ENCODE assay signal across 18 cellular contexts in genomic region chr20:47008842-47009518, GRCh38.
DNase-seq lines count a peak whose midpoint lies in the region; ATAC-seq, FAIRE-seq and TF ChIP-seq lines count a peak whose summit lies in the region.
"Had no signal": no experiment of that assay in that cellular context is flagged by ENCODE, and none has a peak within 500 bp of the region (broad histone marks: within the 10 kb centered on the region; RNA-seq: fewer than 3 reads in every experiment).

No MANE protein-coding gene starts in this region.

- TF ChIP-seq CTCF in A549 (IDR thresholded peaks at IDR 0.05) = no peak
- no peak for TF ChIP-seq CTCF in MM.1S (IDR thresholded peaks at IDR 0.05; ENCODE audit: low read length)
- TF ChIP-seq CTCF in bronchial epithelial cell (IDR thresholded peaks at IDR 0.05; ENCODE audit: insufficient read depth, low read length, severe bottlenecking) = no peak

- H4K20me1 ChIP-seq in MM.1S (ENCODE audit: insufficient read depth, low read length) = no peaks in the 10 kb centered on the region

- ATAC-seq in A549 (no peak), HG02763 (IDR thresholded peaks at IDR 0.05; ENCODE audit: unreplicated experiment) (no peak), GM21619 (IDR thresholded peaks at IDR 0.05; ENCODE audit: unreplicated experiment) (no peak)
- ATAC-seq: naive thymus-derived CD8-positive, alpha-beta T cell; stimulated activated naive B cell treated with anti-CD40 and anti-IgM and Interleukin-4, amounts not matched to agents 10 μg/mL and 1 μg/mL and 100 μg/mL, for 72 hours had no signal

- 47% methylated on average over 7 of the region's 7 CpGs for WGBS in A549 (ENCODE audit: missing lambda C conversion rate)

- H3K9me2 ChIP-seq in MM.1S (replicated peaks; ENCODE audit: insufficient read depth, low read length) = no peaks in the 10 kb centered on the region

- FAIRE-seq in A549 (lab: Jason Lieb, UNC) = no peak
- FAIRE-seq in bronchial epithelial cell (lab: Jason Lieb, UNC) = peak; percentile 90
- FAIRE-seq: astrocyte, GM12891, RCC 7860 had no signal

- H3K27ac ChIP-seq in A549 (no peak overlapping the region), MM.1S (ENCODE audit: low read length) (no peak overlapping the region)
- H3K27ac ChIP-seq: sigmoid colon, thoracic aorta had no signal

- CTCF ChIA-PET in A549 (lab: Yijun Ruan, JAX) = no interaction called here

- H3K27me3 ChIP-seq in MM.1S (replicated peaks; ENCODE audit: insufficient read depth, low read length) = no peaks in the 10 kb centered on the region
- no peaks in the 10 kb centered on the region for H3K27me3 ChIP-seq in bronchial epithelial cell (ENCODE audit: control insufficient read depth, insufficient read depth, low read length)
- H3K27me3 ChIP-seq: sigmoid colon had no signal

- no peak overlapping the region for H3K9ac ChIP-seq in MM.1S (ENCODE audit: low read length)

- POLR2A ChIA-PET in A549 (lab: Yijun Ruan, JAX) = interaction anchor here (0.6 kb wide), 1 partner anchor 115 kb away, joined by 4 read pairs; no protein-coding TSS in a partner anchor

- H3K4me1 ChIP-seq in A549 = peaks cover 5% of the 10 kb centered on the region; the same call in 1 of the 3 replicates
- H3K4me1 ChIP-seq in MM.1S (ENCODE audit: low read length) = no peaks in the 10 kb centered on the region
- H3K4me1 ChIP-seq: sigmoid colon had no signal

- no peak overlapping the region for H3K4me3 ChIP-seq in A549
- H3K4me3 ChIP-seq in MM.1S (ENCODE audit: low read length) = no peak overlapping the region
- H3K4me3 ChIP-seq in bronchial epithelial cell (ENCODE audit: low read depth, low read length) = no peak overlapping the region
- H3K4me3 ChIP-seq: sigmoid colon, thoracic aorta had no signal

- DNase-seq in A549 (ENCODE audit: low read depth in 1 of 2, low spot score in 1 of 2) (peak in 1 of 2 experiments; percentile 58), MM.1S (peak; percentile 1), NCI-H510A treated with DMSO at 0.1 percent for 48 hours (lab: John Stamatoyannopoulos, UW) (peak; percentile 73), bronchial epithelial cell (ENCODE audit: low read depth) (peak; percentile 85), cerebellar nuclear complex (lab: John Stamatoyannopoulos, UW) (no peak), activated gamma-delta T cell treated with Interleukin-2 at 50 U/mL for 16 hours (no peak)
- DNase-seq: activated CD4-positive, alpha-beta T cell treated with anti-CD3 and anti-CD28 coated beads for 1 hour; effector CD4-positive, alpha-beta T cell; naive thymus-derived CD8-positive, alpha-beta T cell; sigmoid colon; stimulated activated naive B cell treated with anti-CD40 and anti-IgM and Interleukin-4, amounts not matched to agents 10 μg/mL and 1 μg/mL and 100 μg/mL, for 72 hours; T1000 had no signal

- no peak overlapping the region for H2AFZ ChIP-seq in MM.1S (ENCODE audit: low read length)

- TF ChIP-seq POLR2A in A549 (IDR thresholded peaks at IDR 0.05; ENCODE audit: low read length) = no peak

- H3K9me3 ChIP-seq in A549 (no peaks in the 10 kb centered on the region; the same call in 2 of the 3 replicates), MM.1S (replicated peaks; ENCODE audit: insufficient read depth, low read length) (no peaks in the 10 kb centered on the region)
- H3K9me3 ChIP-seq: sigmoid colon, thoracic aorta had no signal

- no peaks in the 10 kb centered on the region for H3F3A ChIP-seq in MM.1S (ENCODE audit: insufficient read depth, low read length)

- no peak for TF ChIP-seq RAD21 in A549 (conservative IDR thresholded peaks at IDR 0.05 in 1 of 2, IDR thresholded peaks at IDR 0.05 in 1 of 2)

- H3K79me2 ChIP-seq in MM.1S (ENCODE audit: low read length) = no peaks in the 10 kb centered on the region

- no peak for TF ChIP-seq EP300 in A549 (IDR thresholded peaks at IDR 0.05)

- H3K4me2 ChIP-seq in A549 (peak overlapping the region; percentile 26; the same call in 2 of the 3 replicates), MM.1S (ENCODE audit: low read depth, low read length) (no peak overlapping the region)

- H3K36me3 ChIP-seq in MM.1S (replicated peaks; ENCODE audit: insufficient read depth, low read length) (no peaks in the 10 kb centered on the region), bronchial epithelial cell (ENCODE audit: control insufficient read depth, insufficient read depth, low read length) (peaks cover 16% of the 10 kb centered on the region)
- H3K36me3 ChIP-seq: sigmoid colon, thoracic aorta had no signal

TF ChIP-seq in A549, 52 proteins besides CTCF, POLR2A, EP300 and RAD21:
- TF ChIP-seq ZC3H11A (IDR thresholded peaks at IDR 0.05) (no peak), CEBPB (IDR thresholded peaks at IDR 0.05) (peak in 1 of 2 experiments; percentile 55; a peak in 1 of 4 replicates), ATOH8 (CRISPR knock-in tag; IDR thresholded peaks at IDR 0.05; ENCODE audit: low read depth) (no peak), TP53 (CRISPR knock-in tag; IDR thresholded peaks at IDR 0.05) (no peak), GATA3 (IDR thresholded peaks at IDR 0.05; ENCODE audit: borderline replicate concordance) (peak; percentile 52; the same call in 1 of the 2 replicates)

Comparison
In these comparisons a context has a peak if more than half of its experiments do, and no peak if none do; other contexts are left out.
1. DNase-seq: peak in MM.1S (single experiment), NCI-H510A treated with DMSO at 0.1 percent for 48 hours (single experiment) and bronchial epithelial cell (single experiment); none in cerebellar nuclear complex (0 of 2) and activated gamma-delta T cell treated with Interleukin-2 at 50 U/mL for 16 hours (single experiment).